1 cellular context compared by ENCODE assay signal in the genomic region with DNA sequence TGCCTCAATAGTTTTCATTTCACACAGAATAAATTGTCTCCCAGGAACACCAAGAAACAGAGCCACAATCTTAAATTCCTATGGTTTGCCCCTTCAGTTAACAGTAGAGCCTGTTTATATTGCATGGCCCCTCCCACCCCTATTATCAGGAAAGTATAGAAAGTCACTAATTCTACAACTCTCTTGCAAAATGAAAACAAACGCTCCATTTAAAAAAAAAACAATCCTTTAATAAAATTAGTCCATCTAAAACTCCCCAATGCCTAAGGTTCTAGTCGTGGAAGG.
TF ChIP-seq lines count a peak whose summit lies in the region.

No MANE protein-coding gene starts in this region.

TF ChIP-seq in SK-N-SH treated with all-trans-retinoic acid at 6 μM for 48 hours, 23 proteins besides CTCF, POLR2A, EP300 and RAD21 (continued from another document):
- TF ChIP-seq, protein P1, sequence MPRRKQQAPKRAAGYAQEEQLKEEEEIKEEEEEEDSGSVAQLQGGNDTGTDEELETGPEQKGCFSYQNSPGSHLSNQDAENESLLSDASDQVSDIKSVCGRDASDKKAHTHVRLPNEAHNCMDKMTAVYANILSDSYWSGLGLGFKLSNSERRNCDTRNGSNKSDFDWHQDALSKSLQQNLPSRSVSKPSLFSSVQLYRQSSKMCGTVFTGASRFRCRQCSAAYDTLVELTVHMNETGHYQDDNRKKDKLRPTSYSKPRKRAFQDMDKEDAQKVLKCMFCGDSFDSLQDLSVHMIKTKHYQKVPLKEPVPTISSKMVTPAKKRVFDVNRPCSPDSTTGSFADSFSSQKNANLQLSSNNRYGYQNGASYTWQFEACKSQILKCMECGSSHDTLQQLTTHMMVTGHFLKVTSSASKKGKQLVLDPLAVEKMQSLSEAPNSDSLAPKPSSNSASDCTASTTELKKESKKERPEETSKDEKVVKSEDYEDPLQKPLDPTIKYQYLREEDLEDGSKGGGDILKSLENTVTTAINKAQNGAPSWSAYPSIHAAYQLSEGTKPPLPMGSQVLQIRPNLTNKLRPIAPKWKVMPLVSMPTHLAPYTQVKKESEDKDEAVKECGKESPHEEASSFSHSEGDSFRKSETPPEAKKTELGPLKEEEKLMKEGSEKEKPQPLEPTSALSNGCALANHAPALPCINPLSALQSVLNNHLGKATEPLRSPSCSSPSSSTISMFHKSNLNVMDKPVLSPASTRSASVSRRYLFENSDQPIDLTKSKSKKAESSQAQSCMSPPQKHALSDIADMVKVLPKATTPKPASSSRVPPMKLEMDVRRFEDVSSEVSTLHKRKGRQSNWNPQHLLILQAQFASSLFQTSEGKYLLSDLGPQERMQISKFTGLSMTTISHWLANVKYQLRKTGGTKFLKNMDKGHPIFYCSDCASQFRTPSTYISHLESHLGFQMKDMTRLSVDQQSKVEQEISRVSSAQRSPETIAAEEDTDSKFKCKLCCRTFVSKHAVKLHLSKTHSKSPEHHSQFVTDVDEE (CRISPR knock-in tag; IDR thresholded peaks at IDR 0.05), result no peak
TF ChIP-seq in SK-N-SH treated with all-trans-retinoic acid at 6 μM for 48 hours: peak in this region for 0.
